In the genomic region with DNA sequence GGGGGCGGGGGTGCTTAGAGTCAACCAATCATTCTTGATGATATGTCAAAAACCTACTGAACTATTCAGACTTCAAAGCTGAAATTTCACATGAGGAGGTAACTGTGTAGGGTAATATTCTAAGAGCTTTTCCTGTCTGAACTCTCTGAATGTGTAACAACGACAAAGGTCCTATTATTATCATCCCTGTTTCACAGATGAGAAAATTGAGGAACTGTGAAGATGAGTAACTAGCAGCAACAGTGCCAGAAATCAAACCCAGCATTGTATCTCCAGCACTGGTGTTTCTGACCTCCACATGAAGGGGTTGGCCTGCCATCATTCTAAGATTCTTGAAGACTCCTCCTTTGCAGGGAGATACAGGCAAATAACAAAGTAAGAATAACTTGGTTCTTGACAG, we compare ENCODE assay signal across 33 cellular contexts.
DNase-seq lines count a peak whose midpoint lies in the region; ATAC-seq, FAIRE-seq and TF ChIP-seq lines count a peak whose summit lies in the region.
"Had no signal": no experiment of that assay in that cellular context is flagged by ENCODE, and none has a peak within 500 bp of the region (broad histone marks: within the 10 kb centered on the region; RNA-seq: fewer than 3 reads in every experiment).

No MANE protein-coding gene starts in this region.

- peaks cover 4% of the 10 kb centered on the region for H3K36me3 ChIP-seq in endodermal cell (ENCODE audit: control insufficient read depth, insufficient read depth, low read length)
- H3K36me3 ChIP-seq: lower lobe of right lung, Peyer's patch had no signal

- DNase-seq in GM18507 (ENCODE audit: extremely low spot score, insufficient read length, low read depth) (no peak), endodermal cell (peak; percentile 7), GM13977 (ENCODE audit: low spot score) (no peak), NCI-H1930 (lab: John Stamatoyannopoulos, UW) (no peak), putamen (ENCODE audit: low spot score) (no peak)
- DNase-seq: activated CD4-positive, alpha-beta T cell treated with anti-CD3 and anti-CD28 coated beads, Interleukin-2, amount 50 U/mL, for 4 hours; activated naive CD4-positive, alpha-beta T cell treated with anti-CD3 and anti-CD28 coated beads, Interleukin-2, amount 50 U/mL, for 16 hours; activated T-cell treated with anti-CD3 and anti-CD28 coated beads, Interleukin-2, amount 50 U/mL, for 72 hours; amniotic stem cell; DMS79; effector CD8-positive, alpha-beta T cell; foreskin melanocyte; GDM1; Kasumi-1; kidney glomerular epithelial cell; lower lobe of right lung; NCI-H146; NCI-H524 treated with DMSO at 0.1 percent for 48 hours; Peyer's patch; SHP77 treated with DMSO at 0.1 percent for 48 hours; stimulated activated naive CD8-positive, alpha-beta T cell treated with anti-CD3 and anti-CD28 coated beads, Interleukin-15, Interleukin-2, amounts not matched to agents 100 U/mL and 50 U/mL, for 24 hours; SW 1271; T1000; testis had no signal

- in situ Hi-C loops in GM13977 (cut with MboI; ENCODE audit: low pct_unique_long_range_greater_than_20kb, low sequenced_read_pairs, unreplicated experiment) = no loop called here

- H3K9ac ChIP-seq in endodermal cell (ENCODE audit: extremely low read depth, low read length, poor library complexity, severe bottlenecking) = no peak overlapping the region
- H3K9ac ChIP-seq: BLaER1 treated with 17β-estradiol and CSF1 and Interleukin-3, amounts not matched to agents 10 nM and 100 nM had no signal

- no peaks in the 10 kb centered on the region for H3K27me3 ChIP-seq in endodermal cell (ENCODE audit: control insufficient read depth, insufficient read depth, low read length, poor library complexity, severe bottlenecking)
- H3K27me3 ChIP-seq: BLaER1 treated with 17β-estradiol and CSF1 and Interleukin-3, amounts not matched to agents 10 nM and 100 nM; Peyer's patch; testis had no signal

- H3K9me3 ChIP-seq in endodermal cell (ENCODE audit: control insufficient read depth, low read length) = no peaks in the 10 kb centered on the region
- H3K9me3 ChIP-seq: lower lobe of right lung, Peyer's patch, testis had no signal

- WGBS in endodermal cell (ENCODE audit: insufficient coverage in 1 of 2, insufficient read length in 1 of 2), 2 experiments = 100% methylated on average over 1 to 2 of the region's 2 CpGs

- peak; percentile 47 for FAIRE-seq in GM18507 (lab: Jason Lieb, UNC)
- FAIRE-seq: colon, H54 had no signal

- H3K27ac ChIP-seq in endodermal cell (ENCODE audit: low read depth, low read length) = no peak overlapping the region
- H3K27ac ChIP-seq: BLaER1 treated with 17β-estradiol and CSF1 and Interleukin-3, amounts not matched to agents 10 nM and 100 nM; lower lobe of right lung; Peyer's patch; testis had no signal

- no peak overlapping the region for H3K4me3 Mint-ChIP-seq in endodermal cell
- H3K4me3 Mint-ChIP-seq: activated T-cell treated with anti-CD3 and anti-CD28 coated beads, Interleukin-2, amount 50 U/mL, for 72 hours; natural killer cell treated with Interleukin-12 subunit alpha and Interleukin-12 subunit beta and Interleukin-15 and Interleukin-18, amount 100 ng/mL, for 72 hours; WTC11 had no signal

- TF ChIP-seq CTCF in endodermal cell (conservative IDR thresholded peaks at IDR 0.05) (no peak), GM13977 (IDR thresholded peaks at IDR 0.05; ENCODE audit: extremely low read depth, insufficient read depth, missing control alignments) (no peak)

- ATAC-seq in GM21447 (IDR thresholded peaks at IDR 0.05; ENCODE audit: unreplicated experiment) = peak; percentile 61
- ATAC-seq in HG02885 (IDR thresholded peaks at IDR 0.05; ENCODE audit: poor library complexity, unreplicated experiment) = peak; percentile 54
- ATAC-seq in GM19395 (IDR thresholded peaks at IDR 0.05; ENCODE audit: unreplicated experiment) = no peak
- ATAC-seq: activated T-cell treated with anti-CD3 and anti-CD28 coated beads, Interleukin-2, amount 50 U/mL, for 72 hours; esophagus mucosa; lower lobe of right lung; natural killer cell treated with Interleukin-12 subunit alpha and Interleukin-12 subunit beta and Interleukin-15 and Interleukin-18, amount 100 ng/mL, for 72 hours; stimulated activated naive CD8-positive, alpha-beta T cell treated with anti-CD3 and anti-CD28 coated beads, Interleukin-15, Interleukin-2, amounts not matched to agents 100 U/mL and 50 U/mL, for 24 hours; WTC11 had no signal

- peaks cover 11% of the 10 kb centered on the region for H3K36me3 Mint-ChIP-seq in endodermal cell (ENCODE audit: low read depth)
- H3K36me3 Mint-ChIP-seq: natural killer cell treated with Interleukin-12 subunit alpha and Interleukin-12 subunit beta and Interleukin-15 and Interleukin-18, amount 100 ng/mL, for 72 hours; WTC11 had no signal

- no peaks in the 10 kb centered on the region for H3K27me3 Mint-ChIP-seq in endodermal cell (ENCODE audit: insufficient read depth)
- H3K27me3 Mint-ChIP-seq: natural killer cell treated with Interleukin-12 subunit alpha and Interleukin-12 subunit beta and Interleukin-15 and Interleukin-18, amount 100 ng/mL, for 72 hours had no signal

- H3K4me3 ChIP-seq in endodermal cell (ENCODE audit: low read length) = no peak overlapping the region
- H3K4me3 ChIP-seq: BLaER1 treated with 17β-estradiol and CSF1 and Interleukin-3, amounts not matched to agents 10 nM and 100 nM; lower lobe of right lung; Peyer's patch; testis had no signal

- H3K9me3 Mint-ChIP-seq in endodermal cell = no peaks in the 10 kb centered on the region
- H3K9me3 Mint-ChIP-seq: natural killer cell treated with Interleukin-12 subunit alpha and Interleukin-12 subunit beta and Interleukin-15 and Interleukin-18, amount 100 ng/mL, for 72 hours had no signal

- H3K4me1 Mint-ChIP-seq in endodermal cell = peaks cover 26% of the 10 kb centered on the region

- peaks cover 3% of the 10 kb centered on the region for H3K4me1 ChIP-seq in endodermal cell (ENCODE audit: control insufficient read depth, insufficient read depth, low read length)
- H3K4me1 ChIP-seq: Peyer's patch, testis had no signal

- no peak overlapping the region for H3K27ac Mint-ChIP-seq in endodermal cell
- H3K27ac Mint-ChIP-seq: activated T-cell treated with anti-CD3 and anti-CD28 coated beads, Interleukin-2, amount 50 U/mL, for 72 hours; natural killer cell treated with Interleukin-12 subunit alpha and Interleukin-12 subunit beta and Interleukin-15 and Interleukin-18, amount 100 ng/mL, for 72 hours; WTC11 had no signal
